ENCODE assay signal across 36 cellular contexts in the genomic region with DNA sequence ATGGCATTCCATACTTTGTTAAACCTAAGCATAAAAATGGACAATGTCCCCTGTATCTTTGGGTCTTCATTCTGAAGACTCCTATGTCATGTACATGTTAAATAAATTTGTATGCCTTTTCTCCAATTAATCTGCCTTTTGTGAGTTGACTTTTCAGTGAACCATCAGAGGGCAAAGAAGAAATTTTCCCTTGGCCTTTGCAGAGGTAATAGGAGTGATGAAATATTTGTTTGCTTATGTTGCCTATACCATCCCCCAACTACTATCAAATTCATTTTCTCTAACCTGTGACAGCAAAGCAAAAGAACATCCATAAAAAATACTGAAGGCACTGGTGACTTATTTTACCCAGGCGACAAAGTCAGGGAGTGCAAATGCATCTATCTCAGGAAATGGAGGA. TPM values are rescaled to one million over a fixed set of nuclear protein-coding genes. Genes with fewer than 3 reads are reported as not detected.
"Had no signal": no experiment of that assay in that cellular context is flagged by ENCODE, and none has a peak within 500 bp of the region (broad histone marks: within the 10 kb centered on the region; RNA-seq: fewer than 3 reads in every experiment).

No MANE protein-coding gene starts in this region.

- H3K27me3 Mint-ChIP-seq: activated CD4-positive, alpha-beta T cell treated with anti-CD3 and anti-CD28 coated beads, Interleukin-2, amount 10 ng/mL, durations not matched to agents 24 days and 14 days; activated CD8-positive, alpha-beta T cell treated with anti-CD3 and anti-CD28 coated beads for 36 hours; activated naive CD8-positive, alpha-beta T cell; activated T-helper 17 cell treated with anti-CD3 and anti-CD28 coated beads, Interleukin-2, amount 50 U/mL, for 72 hours; central memory CD8-positive, alpha-beta T cell; naive thymus-derived CD8-positive, alpha-beta T cell; stimulated activated naive B cell treated with anti-CD40 and anti-IgM and Interleukin-4, amounts not matched to agents 10 μg/mL and 1 μg/mL and 100 μg/mL, for 72 hours; T-helper 17 cell had no signal

- H3K27ac ChIP-seq: esophagus muscularis mucosa, foreskin keratinocyte, heart left ventricle, lower lobe of right lung, pancreas, stomach, thyroid gland, WERI-Rb-1 had no signal

- H3K4me1 ChIP-seq: foreskin keratinocyte, lower lobe of right lung, pancreas, thyroid gland had no signal

- H3K36me3 ChIP-seq: pancreas, prostate gland, WERI-Rb-1 had no signal

- H3K4me3 Mint-ChIP-seq: activated CD4-positive, alpha-beta T cell treated with anti-CD3 and anti-CD28 coated beads, Interleukin-2, amount 10 ng/mL, durations not matched to agents 24 days and 14 days; activated CD8-positive, alpha-beta T cell treated with anti-CD3 and anti-CD28 coated beads for 36 hours; activated naive CD8-positive, alpha-beta T cell; activated T-helper 17 cell treated with anti-CD3 and anti-CD28 coated beads, Interleukin-2, amount 50 U/mL, for 72 hours; central memory CD8-positive, alpha-beta T cell; immature natural killer cell; naive thymus-derived CD8-positive, alpha-beta T cell; neural crest cell; stimulated activated naive B cell treated with anti-CD40 and anti-IgM and Interleukin-4, amounts not matched to agents 10 μg/mL and 1 μg/mL and 100 μg/mL, for 72 hours; T-helper 17 cell had no signal

- H3K4me1 Mint-ChIP-seq: activated CD4-positive, alpha-beta T cell treated with anti-CD3 and anti-CD28 coated beads, Interleukin-2, amount 10 ng/mL, durations not matched to agents 24 days and 14 days; activated T-helper 17 cell treated with anti-CD3 and anti-CD28 coated beads, Interleukin-2, amount 50 U/mL, for 72 hours; immature natural killer cell; stimulated activated naive B cell treated with anti-CD40 and anti-IgM and Interleukin-4, amounts not matched to agents 10 μg/mL and 1 μg/mL and 100 μg/mL, for 72 hours had no signal

- H3K4me2 ChIP-seq: smooth muscle cell had no signal

- H3K4me3 ChIP-seq: esophagus muscularis mucosa, heart left ventricle, lower lobe of right lung, pancreas, prostate gland, smooth muscle cell, stomach, thyroid gland had no signal

- H3K9me3 Mint-ChIP-seq: activated CD4-positive, alpha-beta T cell treated with anti-CD3 and anti-CD28 coated beads, Interleukin-2, amount 10 ng/mL, durations not matched to agents 24 days and 14 days; activated CD8-positive, alpha-beta T cell treated with anti-CD3 and anti-CD28 coated beads for 36 hours; activated T-helper 17 cell treated with anti-CD3 and anti-CD28 coated beads, Interleukin-2, amount 50 U/mL, for 72 hours; central memory CD8-positive, alpha-beta T cell; immature natural killer cell; naive thymus-derived CD8-positive, alpha-beta T cell; neural crest cell; stimulated activated naive B cell treated with anti-CD40 and anti-IgM and Interleukin-4, amounts not matched to agents 10 μg/mL and 1 μg/mL and 100 μg/mL, for 72 hours had no signal

- ATAC-seq: activated CD4-positive, CD25-positive, alpha-beta regulatory T cell treated with anti-CD3 and anti-CD28 coated beads, Interleukin-2, amount 50 U/mL, for 24 hours; activated CD8-positive, alpha-beta T cell treated with anti-CD3 and anti-CD28 coated beads for 36 hours; activated T-helper 17 cell treated with anti-CD3 and anti-CD28 coated beads, Interleukin-2, amount 50 U/mL, for 72 hours; foreskin keratinocyte; heart left ventricle; naive thymus-derived CD8-positive, alpha-beta T cell; pancreas; stimulated activated naive B cell treated with anti-CD40 and anti-IgM and Interleukin-4, amounts not matched to agents 10 μg/mL and 1 μg/mL and 100 μg/mL, for 72 hours; T-helper 17 cell had no signal

- H3K9me3 ChIP-seq: esophagus muscularis mucosa, heart left ventricle, lower lobe of right lung, pancreas, prostate gland, stomach, thyroid gland had no signal

- H3K27me3 ChIP-seq: esophagus muscularis mucosa, foreskin keratinocyte, heart left ventricle, pancreas, stomach, thyroid gland had no signal

- DNase-seq: activated CD4-positive, alpha-beta T cell treated with anti-CD3 and anti-CD28 coated beads, Interleukin-2, amount 10 ng/mL, durations not matched to agents 24 days and 14 days; activated CD8-positive, alpha-beta T cell treated with anti-CD3 and anti-CD28 coated beads for 36 hours; activated gamma-delta T cell treated with Interleukin-2 at 50 U/mL for 16 hours; anterior cingulate cortex; dermis blood vessel endothelial cell; effector CD4-positive, alpha-beta T cell; foreskin keratinocyte; heart left ventricle; hypothalamus; immature natural killer cell; lower lobe of right lung; mesenchymal stem cell; naive thymus-derived CD8-positive, alpha-beta T cell; nucleus accumbens; pancreas; stimulated activated CD4-positive, alpha-beta T cell treated with anti-CD3 and anti-CD28 coated beads, Interleukin-1b, Interleukin-23, amount 100 ng/mL, for 48 hours; stimulated activated CD4-positive, alpha-beta T cell treated with anti-CD3 and anti-CD28 coated beads, Interleukin-4, amount 100 ng/mL, for 4 hours; stimulated activated CD8-positive, alpha-beta memory T cell treated with anti-CD3 and anti-CD28 coated beads, Interleukin-4, amount 100 ng/mL, for 48 hours; stimulated activated naive B cell treated with anti-CD40 and anti-IgM and Interleukin-4, amounts not matched to agents 10 μg/mL and 1 μg/mL and 100 μg/mL, for 72 hours; stomach; T-helper 17 cell; T1000; thyroid gland; WERI-Rb-1 had no signal

- H3K27ac Mint-ChIP-seq: activated CD4-positive, alpha-beta T cell treated with anti-CD3 and anti-CD28 coated beads, Interleukin-2, amount 10 ng/mL, durations not matched to agents 24 days and 14 days; activated CD8-positive, alpha-beta T cell treated with anti-CD3 and anti-CD28 coated beads for 36 hours; activated naive CD8-positive, alpha-beta T cell; activated T-helper 17 cell treated with anti-CD3 and anti-CD28 coated beads, Interleukin-2, amount 50 U/mL, for 72 hours; immature natural killer cell; stimulated activated naive B cell treated with anti-CD40 and anti-IgM and Interleukin-4, amounts not matched to agents 10 μg/mL and 1 μg/mL and 100 μg/mL, for 72 hours; T-helper 17 cell had no signal

RNA-seq across cellular contexts. Expression of gene PPEF2, which starts 20.3 kb away (rescaled TPM):
- total RNA-seq: bronchial epithelial cell, dermis blood vessel endothelial cell, esophagus muscularis mucosa, foreskin keratinocyte, heart left ventricle, kidney epithelial cell, lower lobe of right lung, pancreas, prostate gland, smooth muscle cell, stomach, thyroid gland, ureter had no signal
- polyA plus RNA-seq: adipose tissue; foreskin keratinocyte; heart left ventricle; immature natural killer cell; naive thymus-derived CD8-positive, alpha-beta T cell; pancreas; smooth muscle cell; stomach had no signal
